Comparison of ENCODE assay signal across 22 cellular contexts in genomic region chr16:73813523-73813922, GRCh38.
DNase-seq lines count a peak whose midpoint lies in the region; ATAC-seq, FAIRE-seq and TF ChIP-seq lines count a peak whose summit lies in the region.
"Had no signal": no experiment of that assay in that cellular context is flagged by ENCODE, and none has a peak within 500 bp of the region (broad histone marks: within the 10 kb centered on the region; RNA-seq: fewer than 3 reads in every experiment).

No MANE protein-coding gene starts in this region.

- H3K56ac ChIP-seq in H1 (replicated peaks; ENCODE audit: insufficient read length, low read depth, low read length) = no peak overlapping the region

- TF ChIP-seq EP300 in HepG2 (IDR thresholded peaks at IDR 0.05; ENCODE audit: low read depth in 2 of 2, low read length in 2 of 2) (no peak), HepG2 (CRISPR knock-in tag; IDR thresholded peaks at IDR 0.05; ENCODE audit: borderline replicate concordance) (no peak), H1 (IDR thresholded peaks at IDR 0.05; ENCODE audit: borderline replicate concordance in 1 of 2, low read depth in 2 of 2, low read length in 2 of 2) (no peak)

- no peak overlapping the region for H2BK15ac ChIP-seq in H1 (ENCODE audit: low read length)

- H3K9ac ChIP-seq in liver (ENCODE audit: low read depth in 1 of 2, low read length in 2 of 2) (no peak overlapping the region), HepG2 (ENCODE audit: insufficient read depth, low read depth, low read length) (no peak overlapping the region), H1 (replicated peaks in 1 of 4; ENCODE audit: extremely low read depth in 1 of 4, low read depth in 3 of 4, low read length in 3 of 4) (no peak overlapping the region)
- H3K9ac ChIP-seq: BLaER1 treated with 17β-estradiol and CSF1 and Interleukin-3, amounts not matched to agents 10 nM and 100 nM had no signal

- H3K79me2 ChIP-seq in HepG2 (ENCODE audit: insufficient read depth, low read length) (no peaks in the 10 kb centered on the region), H1 (ENCODE audit: control insufficient read depth in 1 of 2, insufficient read depth in 2 of 2, low read length in 2 of 2) (no peaks in the 10 kb centered on the region)

- no peak for TF ChIP-seq RAD21 in liver (IDR thresholded peaks at IDR 0.05)
- TF ChIP-seq RAD21 in HepG2 (CRISPR knock-in tag; IDR thresholded peaks at IDR 0.05) = no peak
- no peak for TF ChIP-seq RAD21 in H1 (IDR thresholded peaks at IDR 0.05 in 1 of 2, conservative IDR thresholded peaks at IDR 0.05 in 1 of 2; ENCODE audit: low read depth in 2 of 2, low read length in 2 of 2)

- H3K18ac ChIP-seq in H1 (ENCODE audit: extremely low read depth, low read length) = no peak overlapping the region

- TF ChIP-seq CTCF in liver (IDR thresholded peaks at IDR 0.05; ENCODE audit: low read depth, low read length, missing input control) (no peak), HepG2 (CRISPR knock-in tag; IDR thresholded peaks at IDR 0.05) (no peak), H1 (IDR thresholded peaks at IDR 0.05; ENCODE audit: control extremely low read depth in 1 of 3, insufficient read depth in 1 of 3, low read depth in 1 of 3, low read length in 3 of 3) (no peak), mucosa of descending colon (IDR thresholded peaks at IDR 0.05) (no peak)

- H3K4me1 ChIP-seq in liver (ENCODE audit: control insufficient read depth in 4 of 4, insufficient read depth in 4 of 4, low read length in 3 of 4) (no peaks in the 10 kb centered on the region), HepG2 (ENCODE audit: insufficient read depth, low read length) (no peaks in the 10 kb centered on the region), H1 (replicated peaks in 1 of 4; ENCODE audit: control insufficient read depth in 3 of 4, insufficient read depth in 4 of 4, low read length in 3 of 4) (no peaks in the 10 kb centered on the region), mucosa of descending colon (ENCODE audit: low read depth) (no peaks in the 10 kb centered on the region)
- H3K4me1 ChIP-seq: BLaER1 treated with 17β-estradiol and CSF1 and Interleukin-3, amounts not matched to agents 10 nM and 100 nM; Peyer's patch had no signal

- in situ Hi-C loops in HepG2 (cut with HindIII; ENCODE audit: extremely low pct_ligation_motif_present, low pct_unique_long_range_greater_than_20kb) = no loop called here

- H2AK5ac ChIP-seq in H1 (ENCODE audit: low read depth, low read length) = no peak overlapping the region

- H2BK12ac ChIP-seq in H1 (ENCODE audit: low read depth, low read length) = no peak overlapping the region

- H3K4me3 ChIP-seq in liver (ENCODE audit: low read depth in 1 of 3, low read length in 3 of 3) (no peak overlapping the region), HepG2 (replicated peaks in 1 of 3; ENCODE audit: insufficient read depth in 1 of 3, low read depth in 2 of 3, low read length in 3 of 3) (no peak overlapping the region), H1 (ENCODE audit: extremely low read depth in 1 of 4, insufficient read depth in 2 of 4, low read depth in 3 of 4, low read length in 4 of 4) (no peak overlapping the region), mucosa of descending colon (no peak overlapping the region)
- H3K4me3 ChIP-seq: BLaER1 treated with 17β-estradiol and CSF1 and Interleukin-3, amounts not matched to agents 10 nM and 100 nM; K562; Peyer's patch; SK-N-MC had no signal

- TF ChIP-seq POLR2A in HepG2 (IDR thresholded peaks at IDR 0.05; ENCODE audit: insufficient read depth in 1 of 2, low read depth in 2 of 2, low read length in 2 of 2) (no peak), H1 (IDR thresholded peaks at IDR 0.05; ENCODE audit: control extremely low read depth in 1 of 2, low read depth in 2 of 2, low read length in 2 of 2) (no peak)

- no peak overlapping the region for H2BK20ac ChIP-seq in H1 (ENCODE audit: low read length)

- H3K79me1 ChIP-seq in H1 (ENCODE audit: low read depth, low read length) = no peaks in the 10 kb centered on the region

- H2BK5ac ChIP-seq in H1 (ENCODE audit: low read depth, low read length) = no peak overlapping the region

- no TSS peak for BruUV-seq in HepG2 (replicated peaks; lab: Mats Ljungman, UMichigan)

- no peak overlapping the region for H3K14ac ChIP-seq in H1 (ENCODE audit: insufficient read length)

- 38% methylated on average over 7 of the region's 7 CpGs for WGBS in liver
- 1% methylated on average over 7 of the region's 7 CpGs for WGBS in HepG2 (ENCODE audit: low lambda C conversion rate)
- WGBS in H1 (ENCODE audit: extremely low coverage in 1 of 2, insufficient coverage in 1 of 2, insufficient read length in 1 of 2, insufficient replicate concordance in 2 of 2, low coverage in 1 of 2, low lambda C conversion rate in 2 of 2, missing lambda C conversion rate in 1 of 2), 2 experiments = 84% methylated on average over 7 of the region's 7 CpGs; no CpG with 5 or more reads in 1 of the 2 experiments

- intact Hi-C loops in HepG2 (cut with micrococcal nuclease; ENCODE audit: unreplicated experiment) (no loop called here), mucosa of descending colon (cut with DNase I, micrococcal nuclease) (no loop called here), posterior cingulate gyrus (cut with DNase I) (no loop called here)

- POLR2A ChIA-PET in HepG2 (lab: Yijun Ruan, JAX) = no interaction called here
- POLR2A ChIA-PET in H1 (lab: Charles Lee; ENCODE audit: partially characterized antibody) = no interaction called here

- no peak overlapping the region for H4K8ac ChIP-seq in H1 (ENCODE audit: extremely low read depth, insufficient read depth, low read length)

- no peak overlapping the region for H3K23ac ChIP-seq in H1 (ENCODE audit: insufficient read length)

- peaks cover 0 to 1% (median 0%) of the 10 kb centered on the region in 4 donors for H3K27me3 ChIP-seq in liver (ENCODE audit: control insufficient read depth in 4 of 4, insufficient read depth in 4 of 4, low read length in 3 of 4)
- H3K27me3 ChIP-seq in HepG2 (ENCODE audit: control insufficient read depth in 1 of 2, insufficient read depth in 2 of 2, low read length in 2 of 2) = peaks cover 0 to 4% of the 10 kb centered on the region in 2 experiments; a peak in 1 of 5 replicates
- H3K27me3 ChIP-seq in H1 (replicated peaks in 1 of 4; ENCODE audit: control insufficient read depth in 3 of 4, extremely low read depth in 1 of 4, insufficient read depth in 3 of 4, low read length in 3 of 4) = no peaks in the 10 kb centered on the region
- H3K27me3 ChIP-seq: BLaER1 treated with 17β-estradiol and CSF1 and Interleukin-3, amounts not matched to agents 10 nM and 100 nM; Peyer's patch had no signal

- no peaks in the 10 kb centered on the region for H3K9me3 ChIP-seq in liver (ENCODE audit: control insufficient read depth in 4 of 4, low read length in 3 of 4)
- H3K9me3 ChIP-seq in HepG2 (ENCODE audit: low read length) = no peaks in the 10 kb centered on the region
- no peaks in the 10 kb centered on the region for H3K9me3 ChIP-seq in H1 (ENCODE audit: insufficient read depth in 2 of 2, low read depth in 1 of 2, low read length in 1 of 2)
- no peaks in the 10 kb centered on the region for H3K9me3 ChIP-seq in mucosa of descending colon
- H3K9me3 ChIP-seq: BLaER1 treated with 17β-estradiol and CSF1 and Interleukin-3, amounts not matched to agents 10 nM and 100 nM; Peyer's patch had no signal

- H2BK120ac ChIP-seq in H1 (replicated peaks; ENCODE audit: low read depth, low read length) = no peak overlapping the region

- DNase-seq in HepG2 (ENCODE audit: low spot score) = no peak
- DNase-seq in H1 (ENCODE audit: low read depth in 1 of 2, low spot score in 2 of 2) = no peak
- DNase-seq in mucosa of descending colon = no peak
- no peak for DNase-seq in cerebellum (ENCODE audit: low spot score)
- no peak for DNase-seq in DMS53 treated with DMSO at 0.1 percent for 48 hours (lab: John Stamatoyannopoulos, UW; ENCODE audit: unreplicated experiment)
- no peak for DNase-seq in posterior cingulate gyrus
- DNase-seq: Calu3; CD8-positive, alpha-beta T cell; HFFc6; NCI-H1105 treated with DMSO at 0.1 percent for 48 hours; NCI-H1694; NCI-H226; NCI-H526; Peyer's patch; SHP77 had no signal

- FAIRE-seq in HepG2 (lab: Jason Lieb, UNC) = no peak
- no peak for FAIRE-seq in H1 (lab: Jason Lieb, UNC)
- FAIRE-seq: GM12892, GM18507, H54, K562 had no signal

- H4K20me1 ChIP-seq in HepG2 (ENCODE audit: insufficient read depth, low read length) (no peaks in the 10 kb centered on the region), H1 (replicated peaks in 1 of 2; ENCODE audit: control insufficient read depth in 1 of 2, insufficient read depth in 2 of 2, low read length in 2 of 2) (no peaks in the 10 kb centered on the region)
- H4K20me1 ChIP-seq: BLaER1 treated with 17β-estradiol and CSF1 and Interleukin-3, amounts not matched to agents 10 nM and 100 nM had no signal

- no peak overlapping the region for H3K27ac ChIP-seq in liver (ENCODE audit: low read depth in 1 of 2, low read length in 2 of 2)
- H3K27ac ChIP-seq in HepG2 (ENCODE audit: extremely low read length, insufficient read depth, low read length) = no peak overlapping the region
- no peak overlapping the region for H3K27ac ChIP-seq in H1 (ENCODE audit: low read depth, low read length)
- H3K27ac ChIP-seq: BLaER1 treated with 17β-estradiol and CSF1 and Interleukin-3, amounts not matched to agents 10 nM and 100 nM; Peyer's patch; SK-N-MC had no signal

- ATAC-seq in HepG2 = no peak
- ATAC-seq in mucosa of descending colon = peak; percentile 31
- ATAC-seq: CD8-positive, alpha-beta T cell; K562 had no signal

- no peak overlapping the region for H3K4ac ChIP-seq in H1 (replicated peaks; ENCODE audit: insufficient read length, low read depth, low read length)

- H4K91ac ChIP-seq in H1 (replicated peaks; ENCODE audit: insufficient read length, low read length) = no peak overlapping the region

- no peaks in the 10 kb centered on the region; the same call in 1 of the 2 replicates for H3K23me2 ChIP-seq in H1 (ENCODE audit: low read depth, low read length)

- H3K36me3 ChIP-seq in liver (ENCODE audit: control insufficient read depth in 4 of 4, insufficient read depth in 3 of 4, low read depth in 1 of 4, low read length in 3 of 4) (no peaks in the 10 kb centered on the region), HepG2 (replicated peaks in 1 of 2; ENCODE audit: control insufficient read depth in 1 of 2, insufficient read depth in 2 of 2, low read length in 2 of 2) (no peaks in the 10 kb centered on the region), H1 (ENCODE audit: control insufficient read depth in 2 of 4, insufficient read depth in 4 of 4, low read length in 3 of 4) (no peaks in the 10 kb centered on the region), mucosa of descending colon (ENCODE audit: low read depth) (no peaks in the 10 kb centered on the region)
- H3K36me3 ChIP-seq: BLaER1 treated with 17β-estradiol and CSF1 and Interleukin-3, amounts not matched to agents 10 nM and 100 nM; Peyer's patch had no signal

- H2AFZ ChIP-seq in HepG2 (ENCODE audit: low read length) (no peak overlapping the region), H1 (ENCODE audit: low read length) (peak overlapping the region; percentile 70; the same call in 1 of the 2 replicates)

- H3K4me2 ChIP-seq in HepG2 (ENCODE audit: low read depth, low read length) (no peak overlapping the region), H1 (ENCODE audit: insufficient read depth in 1 of 2, low read depth in 2 of 2, low read length in 2 of 2) (no peak overlapping the region)
- H3K4me2 ChIP-seq: BLaER1 treated with 17β-estradiol and CSF1 and Interleukin-3, amounts not matched to agents 10 nM and 100 nM had no signal

- H4K5ac ChIP-seq in H1 (ENCODE audit: insufficient read length, low read depth, low read length) = no peak overlapping the region

- CTCF ChIA-PET in HepG2 (lab: Yijun Ruan, JAX; ENCODE audit: low intra/inter-chr PET ratio, low total read pairs) = no interaction called here
- CTCF ChIA-PET in H1 (lab: Charles Lee; ENCODE audit: partially characterized antibody) = interaction anchor here (0.6 to 1.4 kb wide), 4 partner anchors 101 to 248 kb away, joined by 3 to 5 read pairs (median 4); no protein-coding TSS in a partner anchor
